In genomic region chr12:6725350-6725749, GRCh38 we compare ENCODE assay signal across 12 cellular contexts. TPM values are rescaled to one million over a fixed set of nuclear protein-coding genes. Genes with fewer than 3 reads are reported as not detected.
DNase-seq lines count a peak whose midpoint lies in the region; ATAC-seq and TF ChIP-seq lines count a peak whose summit lies in the region.
"Had no signal": no experiment of that assay in that cellular context is flagged by ENCODE, and none has a peak within 500 bp of the region (broad histone marks: within the 10 kb centered on the region; RNA-seq: fewer than 3 reads in every experiment).

No MANE protein-coding gene starts in this region.

- POLR2A ChIA-PET in A673 (lab: Charles Lee; ENCODE audit: low non-redundant PET) (no interaction called here), Caco-2 (lab: Charles Lee) (interaction anchor here (2.5 to 2.6 kb wide), 2 partner anchors 28 to 36 kb away, joined by 60 to 92 read pairs; partner anchors contain the start of genes MLF2 and ZNF384)

- in situ Hi-C loops in GM13976 (cut with MboI; ENCODE audit: low sequenced_read_pairs, unreplicated experiment): no loop called here

- H2BK15ac ChIP-seq in mesenchymal stem cell (ENCODE audit: low read depth, poor library complexity, severe bottlenecking): no peak overlapping the region

- ATAC-seq in T-helper 17 cell: no peak

- H3K9me3 ChIP-seq in A673 (ENCODE audit: low read depth, low read length, poor library complexity, severe bottlenecking) (no peaks in the 10 kb centered on the region), Caco-2 (no peaks in the 10 kb centered on the region), T-helper 17 cell (ENCODE audit: control insufficient read depth, low read length, poor library complexity, severe bottlenecking) (no peaks in the 10 kb centered on the region), mesenchymal stem cell (ENCODE audit: control insufficient read depth, low read length) (no peaks in the 10 kb centered on the region), Peyer's patch (no peaks in the 10 kb centered on the region)
- H3K9me3 ChIP-seq: esophagus muscularis mucosa had no signal

- TF ChIP-seq CTCF in A673 (conservative IDR thresholded peaks at IDR 0.05; ENCODE audit: low read depth, low read length) (no peak), Caco-2 (IDR thresholded peaks at IDR 0.05; ENCODE audit: insufficient read depth in 1 of 2, low read depth in 1 of 2, low read length in 1 of 2, severe bottlenecking in 1 of 2, unreplicated experiment in 1 of 2) (no peak), Peyer's patch (IDR thresholded peaks at IDR 0.05) (no peak), GM13976 (IDR thresholded peaks at IDR 0.05; ENCODE audit: borderline replicate concordance, control extremely low read depth, extremely low read depth, insufficient read depth, missing control alignments) (no peak)

- H3K4ac ChIP-seq in mesenchymal stem cell (ENCODE audit: low read depth in 1 of 2, low read length in 2 of 2): no peak overlapping the region

- H3K27ac Mint-ChIP-seq in Caco-2 (ENCODE audit: unreplicated experiment) (no peak overlapping the region), T-helper 17 cell (peak overlapping the region; percentile 94)

- H3K27ac ChIP-seq in A673 (ENCODE audit: low read depth, low read length, poor library complexity, severe bottlenecking): no peak overlapping the region
- H3K27ac ChIP-seq in mesenchymal stem cell (ENCODE audit: low read length, poor library complexity, severe bottlenecking): no peak overlapping the region
- no peak overlapping the region for H3K27ac ChIP-seq in Peyer's patch

- H3K4me2 ChIP-seq in mesenchymal stem cell (ENCODE audit: low read length, poor library complexity, severe bottlenecking): no peak overlapping the region

- peaks cover 19% of the 10 kb centered on the region for H3K79me1 ChIP-seq in mesenchymal stem cell (replicated peaks; ENCODE audit: low read length, poor library complexity, severe bottlenecking)

- no peak overlapping the region for H3K14ac ChIP-seq in mesenchymal stem cell (ENCODE audit: low read length in 2 of 2)

- no peaks in the 10 kb centered on the region for H3K27me3 Mint-ChIP-seq in Caco-2 (ENCODE audit: insufficient read depth, unreplicated experiment)
- no peaks in the 10 kb centered on the region for H3K27me3 Mint-ChIP-seq in T-helper 17 cell

- no peak overlapping the region for H3K23ac ChIP-seq in mesenchymal stem cell (ENCODE audit: low read length in 2 of 2)

- no peak overlapping the region for H2AK5ac ChIP-seq in mesenchymal stem cell (ENCODE audit: low read length, severe bottlenecking)

- peak overlapping the region; percentile 56 for H3K4me3 ChIP-seq in A673 (ENCODE audit: low read depth, low read length, poor library complexity, severe bottlenecking)
- 0 out of 2 replicates have a peak overlapping the region, but pooled peaks have one; percentile 9 for H3K4me3 ChIP-seq in Caco-2 (ENCODE audit: low read depth, low read length)
- no peak overlapping the region for H3K4me3 ChIP-seq in mesenchymal stem cell (ENCODE audit: insufficient read depth in 1 of 2, low read depth in 1 of 2, low read length in 2 of 2)
- no peak overlapping the region for H3K4me3 ChIP-seq in Peyer's patch

- H3K4me1 ChIP-seq in A673 (ENCODE audit: insufficient read depth, low read length, poor library complexity, severe bottlenecking) (peaks cover 10% of the 10 kb centered on the region), Caco-2 (peaks cover 11% of the 10 kb centered on the region; the same call in 1 of the 2 replicates), mesenchymal stem cell (ENCODE audit: control insufficient read depth, insufficient read depth, low read depth, low read length) (peaks cover 6% of the 10 kb centered on the region), Peyer's patch (peaks cover 0 to 10% (median 7%) of the 10 kb centered on the region in 4 donors)

- H3K36me3 ChIP-seq in A673 (ENCODE audit: insufficient read depth, low read length, poor library complexity, severe bottlenecking) (peaks cover 19% of the 10 kb centered on the region), Caco-2 (ENCODE audit: control insufficient read depth, insufficient read depth, low read length) (no peaks in the 10 kb centered on the region), mesenchymal stem cell (ENCODE audit: control insufficient read depth in 1 of 2, insufficient read depth in 2 of 2, low read depth in 1 of 2, low read length in 2 of 2) (peaks cover 25 to 36% of the 10 kb centered on the region in 2 experiments), Peyer's patch (peaks cover 0 to 30% (median 0%) of the 10 kb centered on the region in 3 donors)

- no peak for DNase-seq in A673 (ENCODE audit: low spot score)
- no peak for DNase-seq in Caco-2
- no peak for DNase-seq in T-helper 17 cell
- DNase-seq in mesenchymal stem cell: no peak
- no peak for DNase-seq in nucleus accumbens (lab: John Stamatoyannopoulos, UW)
- DNase-seq in Peyer's patch: no peak
- DNase-seq in medulla oblongata (ENCODE audit: extremely low spot score): no peak
- DNase-seq in GM13976 (ENCODE audit: low spot score): no peak
- DNase-seq: NCI-H226; stimulated activated naive CD4-positive, alpha-beta T cell treated with Interleukin-2 at 50 U/mL for 16 hours had no signal

- H3K9me3 Mint-ChIP-seq in Caco-2 (ENCODE audit: unreplicated experiment): no peaks in the 10 kb centered on the region

- BruUV-seq in A673 (replicated peaks; lab: Mats Ljungman, UMichigan): no TSS peak
- BruUV-seq in Caco-2 (replicated peaks; lab: Mats Ljungman, UMichigan): no TSS peak

- no peak overlapping the region for H2AFZ ChIP-seq in mesenchymal stem cell (ENCODE audit: low read depth, low read length)

- no peak for TF ChIP-seq POLR2A in Peyer's patch (IDR thresholded peaks at IDR 0.05)

- no peak overlapping the region for H3K18ac ChIP-seq in mesenchymal stem cell (ENCODE audit: low read depth in 1 of 2, low read length in 2 of 2)

- H3K4me1 Mint-ChIP-seq in Caco-2 (ENCODE audit: low read depth, unreplicated experiment): peaks cover 11% of the 10 kb centered on the region
- H3K4me1 Mint-ChIP-seq in T-helper 17 cell: peaks cover 25% of the 10 kb centered on the region

- H4K8ac ChIP-seq in mesenchymal stem cell (ENCODE audit: low read length): no peak overlapping the region

- H2BK12ac ChIP-seq in mesenchymal stem cell (ENCODE audit: low read length in 2 of 2): no peak overlapping the region

- H3K27me3 ChIP-seq in A673 (replicated peaks; ENCODE audit: insufficient read depth, low read depth, low read length, poor library complexity) (no peaks in the 10 kb centered on the region), Caco-2 (replicated peaks; ENCODE audit: control insufficient read depth, insufficient read depth, low read length) (no peaks in the 10 kb centered on the region), mesenchymal stem cell (ENCODE audit: control insufficient read depth in 1 of 2, insufficient read depth in 1 of 2, low read length in 2 of 2) (no peaks in the 10 kb centered on the region), Peyer's patch (no peaks in the 10 kb centered on the region)
- H3K27me3 ChIP-seq: esophagus muscularis mucosa had no signal

- intact Hi-C loops in A673 (cut with micrococcal nuclease; ENCODE audit: unreplicated experiment): no loop called here
- intact Hi-C loops in Caco-2 (cut with micrococcal nuclease; ENCODE audit: unreplicated experiment): no loop called here

- peak overlapping the region; percentile 14 for H3K9ac ChIP-seq in mesenchymal stem cell (ENCODE audit: low read length)

- peak overlapping the region; percentile 73 for H3K4me3 Mint-ChIP-seq in Caco-2 (ENCODE audit: unreplicated experiment)
- peak overlapping the region; percentile 41 for H3K4me3 Mint-ChIP-seq in T-helper 17 cell

- 99% methylated on average over 6 of the region's 7 CpGs for WGBS in mesenchymal stem cell

- CTCF ChIA-PET in A673 (lab: Charles Lee) (no interaction called here), Caco-2 (lab: Charles Lee) (interaction anchor here (0.6 to 4.0 kb wide), 4 partner anchors 28 to 74 kb away, joined by 3 to 44 read pairs (median 16); partner anchors contain the start of genes MLF2 and PTMS)

- no peak overlapping the region for H2BK5ac ChIP-seq in mesenchymal stem cell (ENCODE audit: low read depth, low read length, poor library complexity, severe bottlenecking)

- no peak overlapping the region for H4K91ac ChIP-seq in mesenchymal stem cell (ENCODE audit: low read length)

- H3K36me3 Mint-ChIP-seq in Caco-2 (ENCODE audit: insufficient read depth, unreplicated experiment) (peaks cover 18% of the 10 kb centered on the region), T-helper 17 cell (ENCODE audit: low read depth) (no peaks in the 10 kb centered on the region)

- no peak overlapping the region for H2BK120ac ChIP-seq in mesenchymal stem cell (ENCODE audit: low read depth, low read length)

RNA-seq across cellular contexts. Expression of gene COPS7A, which starts 1.5 kb away (rescaled TPM):
- 67.2 and 67.7 TPM in 2 replicates for total RNA-seq in A673 (2021)
- 56.8 and 61.9 TPM in 2 replicates for total RNA-seq in Caco-2 (2022)
- total RNA-seq in T-helper 17 cell: 10 to 100 TPM; 13.9 to 17.9 TPM
- 65.6 TPM for polyA plus RNA-seq in mesenchymal stem cell (2013, experiment 1 of 2)
- 66.6 TPM for polyA plus RNA-seq in mesenchymal stem cell (2013, experiment 2 of 2)
- 10 to 100 TPM; 38.4 to 72.6 (median 51.8) TPM for total RNA-seq in Peyer's patch

RNA-seq across cellular contexts. Expression of gene PIANP, which starts 24.7 kb away (rescaled TPM):
- 0.80 and 1.7 TPM in 2 replicates for total RNA-seq in A673 (2021)
- 0.37 and 0.48 TPM in 2 replicates for total RNA-seq in Caco-2 (2022)
- total RNA-seq in T-helper 17 cell: 1 to 10 TPM; 1.3 to 1.9 TPM
- 1.3 TPM for polyA plus RNA-seq in mesenchymal stem cell (2013, experiment 1 of 2)
- polyA plus RNA-seq in mesenchymal stem cell (2013, experiment 2 of 2): 1.3 TPM
- total RNA-seq in Peyer's patch: not detected
- total RNA-seq: lower leg skin had no signal

RNA-seq across cellular contexts. Expression of gene MLF2, which starts 27.6 kb away (rescaled TPM):
- 242 and 254 TPM in 2 replicates for total RNA-seq in A673 (2021)
- total RNA-seq in Caco-2 (2022): 303 and 309 TPM in 2 replicates
- total RNA-seq in T-helper 17 cell: 100 to 1,000 TPM; 104 to 108 TPM
- 221 TPM for polyA plus RNA-seq in mesenchymal stem cell (2013, experiment 1 of 2)
- polyA plus RNA-seq in mesenchymal stem cell (2013, experiment 2 of 2): 224 TPM
- total RNA-seq in Peyer's patch: 100 to 1,000 TPM in 3 of 4 donors, 10 to 100 TPM in 1; 94.9 to 212 (median 182) TPM

RNA-seq across cellular contexts. Expression of gene ZNF384, which starts 36.2 kb away (rescaled TPM):
- total RNA-seq in A673 (2021) (88.8 and 92.5 TPM in 2 replicates), Caco-2 (2022) (119 and 127 TPM in 2 replicates), T-helper 17 cell (10 to 100 TPM; 62.9 to 66.3 TPM), Peyer's patch (10 to 100 TPM; 35.6 to 96.6 (median 80.2) TPM)
- 40.0 TPM for polyA plus RNA-seq in mesenchymal stem cell (2013, experiment 1 of 2)
- 37.2 TPM for polyA plus RNA-seq in mesenchymal stem cell (2013, experiment 2 of 2)

RNA-seq across cellular contexts. Expression of gene PTMS, which starts 40.8 kb away (rescaled TPM):
- 600 and 620 TPM in 2 replicates for total RNA-seq in A673 (2021)
- total RNA-seq in Caco-2 (2022): 264 and 285 TPM in 2 replicates
- 10 to 100 TPM in 1 of 2 donors, 1 to 10 TPM in 1; 7.0 to 12.0 TPM for total RNA-seq in T-helper 17 cell
- polyA plus RNA-seq in mesenchymal stem cell (2013, experiment 1 of 2): 525 TPM
- polyA plus RNA-seq in mesenchymal stem cell (2013, experiment 2 of 2): 500 TPM
- 10 to 100 TPM; 44.2 to 87.5 (median 53.0) TPM for total RNA-seq in Peyer's patch

Comparison
In these comparisons a context has a peak if more than half of its experiments do, and no peak if none do; other contexts are left out.
1. H3K4me3 ChIP-seq: peak in A673 (single experiment) and Caco-2 (single experiment); none in mesenchymal stem cell (0 of 2) and Peyer's patch (0 of 4).